ENCODE assay signal across 1 cellular context in genomic region chr2:70118798-70119454, GRCh38.
TF ChIP-seq lines count a peak whose summit lies in the region.

No MANE protein-coding gene starts in this region.

TF ChIP-seq in HepG2, 621 proteins besides CTCF, POLR2A, EP300 and RAD21 (continued from another document):
- peak; percentile 66; the same call in 1 of the 2 replicates for TF ChIP-seq ZNF614 (CRISPR knock-in tag; IDR thresholded peaks at IDR 0.05; ENCODE audit: borderline replicate concordance)
- TF ChIP-seq XBP1 (CRISPR knock-in tag; IDR thresholded peaks at IDR 0.05) = no peak
- peak; percentile 32 for TF ChIP-seq ASH2L (IDR thresholded peaks at IDR 0.05; ENCODE audit: insufficient read length, low read depth, low read length)
- 0 out of 2 replicates have a peak, but pooled peaks have one; percentile 18 for TF ChIP-seq FOSL2 (CRISPR knock-in tag; IDR thresholded peaks at IDR 0.05)
- 0 out of 2 replicates have a peak, but pooled peaks have one; percentile 16 for TF ChIP-seq MAX (IDR thresholded peaks at IDR 0.05)
- TF ChIP-seq ZKSCAN8 (CRISPR knock-in tag; IDR thresholded peaks at IDR 0.05; ENCODE audit: borderline replicate concordance) = 0 out of 2 replicates have a peak, but pooled peaks have one; percentile 44
- TF ChIP-seq ZC3H13 (CRISPR knock-in tag; IDR thresholded peaks at IDR 0.05) = no peak
- no peak for TF ChIP-seq ZNF784 (CRISPR knock-in tag; IDR thresholded peaks at IDR 0.05; ENCODE audit: borderline replicate concordance)
- TF ChIP-seq JDP2 (CRISPR knock-in tag; IDR thresholded peaks at IDR 0.05; ENCODE audit: borderline replicate concordance) = no peak
- no peak for TF ChIP-seq ZNF274 (CRISPR knock-in tag; IDR thresholded peaks at IDR 0.05)
- peak; percentile 36; the same call in 1 of the 2 replicates for TF ChIP-seq GATAD2A (CRISPR knock-in tag; IDR thresholded peaks at IDR 0.05)
- TF ChIP-seq ZNF24 (IDR thresholded peaks at IDR 0.05) = 0 out of 2 replicates have a peak, but pooled peaks have one; percentile 16
- TF ChIP-seq RCOR2 (CRISPR knock-in tag; IDR thresholded peaks at IDR 0.05) = 0 out of 2 replicates have a peak, but pooled peaks have one; percentile 14
- TF ChIP-seq XRCC5 (optimal IDR thresholded peaks at IDR 0.05; ENCODE audit: low read length) = peak; percentile 43
- peak; percentile 37; the same call in 1 of the 2 replicates for TF ChIP-seq SOX13 (IDR thresholded peaks at IDR 0.05)
- peak in 1 of 2 experiments; percentile 79; a peak in 2 of 4 replicates for TF ChIP-seq SOX13 (CRISPR knock-in tag; conservative IDR thresholded peaks at IDR 0.05 in 1 of 2, IDR thresholded peaks at IDR 0.05 in 1 of 2)
- no peak for TF ChIP-seq ZKSCAN1 (IDR thresholded peaks at IDR 0.05; ENCODE audit: low read length)
- peak; percentile 76; the same call in 1 of the 2 replicates for TF ChIP-seq SOX5 (CRISPR knock-in tag; IDR thresholded peaks at IDR 0.05; ENCODE audit: borderline replicate concordance)
- no peak for TF ChIP-seq FOXO1 (CRISPR knock-in tag; IDR thresholded peaks at IDR 0.05)
- TF ChIP-seq SCMH1 (CRISPR knock-in tag; IDR thresholded peaks at IDR 0.05; ENCODE audit: borderline replicate concordance) = no peak
- TF ChIP-seq ZNF644 (CRISPR knock-in tag; IDR thresholded peaks at IDR 0.05; ENCODE audit: low read depth) = 0 out of 2 replicates have a peak, but pooled peaks have one; percentile 17
- TF ChIP-seq, protein P1, sequence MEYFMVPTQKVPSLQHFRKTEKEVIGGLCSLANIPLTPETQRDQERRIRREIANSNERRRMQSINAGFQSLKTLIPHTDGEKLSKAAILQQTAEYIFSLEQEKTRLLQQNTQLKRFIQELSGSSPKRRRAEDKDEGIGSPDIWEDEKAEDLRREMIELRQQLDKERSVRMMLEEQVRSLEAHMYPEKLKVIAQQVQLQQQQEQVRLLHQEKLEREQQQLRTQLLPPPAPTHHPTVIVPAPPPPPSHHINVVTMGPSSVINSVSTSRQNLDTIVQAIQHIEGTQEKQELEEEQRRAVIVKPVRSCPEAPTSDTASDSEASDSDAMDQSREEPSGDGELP (IDR thresholded peaks at IDR 0.05; ENCODE audit: borderline replicate concordance, low read depth) = no peak
- TF ChIP-seq, protein P2, sequence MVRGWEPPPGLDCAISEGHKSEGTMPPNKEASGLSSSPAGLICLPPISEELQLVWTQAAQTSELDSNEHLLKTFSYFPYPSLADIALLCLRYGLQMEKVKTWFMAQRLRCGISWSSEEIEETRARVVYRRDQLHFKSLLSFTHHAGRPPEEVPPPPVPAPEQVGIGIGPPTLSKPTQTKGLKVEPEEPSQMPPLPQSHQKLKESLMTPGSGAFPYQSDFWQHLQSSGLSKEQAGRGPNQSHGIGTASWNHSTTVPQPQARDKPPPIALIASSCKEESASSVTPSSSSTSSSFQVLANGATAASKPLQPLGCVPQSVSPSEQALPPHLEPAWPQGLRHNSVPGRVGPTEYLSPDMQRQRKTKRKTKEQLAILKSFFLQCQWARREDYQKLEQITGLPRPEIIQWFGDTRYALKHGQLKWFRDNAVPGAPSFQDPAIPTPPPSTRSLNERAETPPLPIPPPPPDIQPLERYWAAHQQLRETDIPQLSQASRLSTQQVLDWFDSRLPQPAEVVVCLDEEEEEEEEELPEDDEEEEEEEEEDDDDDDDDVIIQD (CRISPR knock-in tag; IDR thresholded peaks at IDR 0.05; ENCODE audit: low read depth) = 0 out of 2 replicates have a peak, but pooled peaks have one; percentile 24
- 0 out of 2 replicates have a peak, but pooled peaks have one; percentile 25 for TF ChIP-seq RXRB (CRISPR knock-in tag; IDR thresholded peaks at IDR 0.05; ENCODE audit: borderline replicate concordance)
- TF ChIP-seq, protein P3, sequence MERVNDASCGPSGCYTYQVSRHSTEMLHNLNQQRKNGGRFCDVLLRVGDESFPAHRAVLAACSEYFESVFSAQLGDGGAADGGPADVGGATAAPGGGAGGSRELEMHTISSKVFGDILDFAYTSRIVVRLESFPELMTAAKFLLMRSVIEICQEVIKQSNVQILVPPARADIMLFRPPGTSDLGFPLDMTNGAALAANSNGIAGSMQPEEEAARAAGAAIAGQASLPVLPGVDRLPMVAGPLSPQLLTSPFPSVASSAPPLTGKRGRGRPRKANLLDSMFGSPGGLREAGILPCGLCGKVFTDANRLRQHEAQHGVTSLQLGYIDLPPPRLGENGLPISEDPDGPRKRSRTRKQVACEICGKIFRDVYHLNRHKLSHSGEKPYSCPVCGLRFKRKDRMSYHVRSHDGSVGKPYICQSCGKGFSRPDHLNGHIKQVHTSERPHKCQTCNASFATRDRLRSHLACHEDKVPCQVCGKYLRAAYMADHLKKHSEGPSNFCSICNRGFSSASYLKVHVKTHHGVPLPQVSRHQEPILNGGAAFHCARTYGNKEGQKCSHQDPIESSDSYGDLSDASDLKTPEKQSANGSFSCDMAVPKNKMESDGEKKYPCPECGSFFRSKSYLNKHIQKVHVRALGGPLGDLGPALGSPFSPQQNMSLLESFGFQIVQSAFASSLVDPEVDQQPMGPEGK (CRISPR knock-in tag; IDR thresholded peaks at IDR 0.05) = peak; percentile 49; the same call in 1 of the 2 replicates
- TF ChIP-seq E2F2 (CRISPR knock-in tag; IDR thresholded peaks at IDR 0.05; ENCODE audit: borderline replicate concordance) = no peak
- TF ChIP-seq POLR2G (IDR thresholded peaks at IDR 0.05; ENCODE audit: low read depth, low read length) = 0 out of 2 replicates have a peak, but pooled peaks have one; percentile 30
- 0 out of 2 replicates have a peak, but pooled peaks have one; percentile 41 for TF ChIP-seq NR0B2 (CRISPR knock-in tag; IDR thresholded peaks at IDR 0.05)
- 0 out of 2 replicates have a peak, but pooled peaks have one; percentile 25 for TF ChIP-seq ZNF605 (CRISPR knock-in tag; IDR thresholded peaks at IDR 0.05)
- TF ChIP-seq, protein P4, sequence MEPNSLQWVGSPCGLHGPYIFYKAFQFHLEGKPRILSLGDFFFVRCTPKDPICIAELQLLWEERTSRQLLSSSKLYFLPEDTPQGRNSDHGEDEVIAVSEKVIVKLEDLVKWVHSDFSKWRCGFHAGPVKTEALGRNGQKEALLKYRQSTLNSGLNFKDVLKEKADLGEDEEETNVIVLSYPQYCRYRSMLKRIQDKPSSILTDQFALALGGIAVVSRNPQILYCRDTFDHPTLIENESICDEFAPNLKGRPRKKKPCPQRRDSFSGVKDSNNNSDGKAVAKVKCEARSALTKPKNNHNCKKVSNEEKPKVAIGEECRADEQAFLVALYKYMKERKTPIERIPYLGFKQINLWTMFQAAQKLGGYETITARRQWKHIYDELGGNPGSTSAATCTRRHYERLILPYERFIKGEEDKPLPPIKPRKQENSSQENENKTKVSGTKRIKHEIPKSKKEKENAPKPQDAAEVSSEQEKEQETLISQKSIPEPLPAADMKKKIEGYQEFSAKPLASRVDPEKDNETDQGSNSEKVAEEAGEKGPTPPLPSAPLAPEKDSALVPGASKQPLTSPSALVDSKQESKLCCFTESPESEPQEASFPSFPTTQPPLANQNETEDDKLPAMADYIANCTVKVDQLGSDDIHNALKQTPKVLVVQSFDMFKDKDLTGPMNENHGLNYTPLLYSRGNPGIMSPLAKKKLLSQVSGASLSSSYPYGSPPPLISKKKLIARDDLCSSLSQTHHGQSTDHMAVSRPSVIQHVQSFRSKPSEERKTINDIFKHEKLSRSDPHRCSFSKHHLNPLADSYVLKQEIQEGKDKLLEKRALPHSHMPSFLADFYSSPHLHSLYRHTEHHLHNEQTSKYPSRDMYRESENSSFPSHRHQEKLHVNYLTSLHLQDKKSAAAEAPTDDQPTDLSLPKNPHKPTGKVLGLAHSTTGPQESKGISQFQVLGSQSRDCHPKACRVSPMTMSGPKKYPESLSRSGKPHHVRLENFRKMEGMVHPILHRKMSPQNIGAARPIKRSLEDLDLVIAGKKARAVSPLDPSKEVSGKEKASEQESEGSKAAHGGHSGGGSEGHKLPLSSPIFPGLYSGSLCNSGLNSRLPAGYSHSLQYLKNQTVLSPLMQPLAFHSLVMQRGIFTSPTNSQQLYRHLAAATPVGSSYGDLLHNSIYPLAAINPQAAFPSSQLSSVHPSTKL (CRISPR knock-in tag; IDR thresholded peaks at IDR 0.05) = peak; percentile 33; the same call in 1 of the 2 replicates
- peak; percentile 26; the same call in 1 of the 2 replicates for TF ChIP-seq SP5 (CRISPR knock-in tag; IDR thresholded peaks at IDR 0.05; ENCODE audit: borderline replicate concordance, low read depth)
- TF ChIP-seq SOX6 (IDR thresholded peaks at IDR 0.05) = no peak
- peak; percentile 61 for TF ChIP-seq SOX6 (CRISPR knock-in tag; IDR thresholded peaks at IDR 0.05)
- TF ChIP-seq GTF3A (CRISPR knock-in tag; conservative IDR thresholded peaks at IDR 0.05) = no peak
- TF ChIP-seq ZNF619 (CRISPR knock-in tag; IDR thresholded peaks at IDR 0.05) = peak; percentile 35; the same call in 1 of the 2 replicates
- peak; percentile 97 for TF ChIP-seq ZNF792 (CRISPR knock-in tag; IDR thresholded peaks at IDR 0.05)
